Comparison of ENCODE assay signal across 13 cellular contexts in genomic region chr5:14996997-14997396, GRCh38.
DNase-seq lines count a peak whose midpoint lies in the region; ATAC-seq and TF ChIP-seq lines count a peak whose summit lies in the region.
"Had no signal": no experiment of that assay in that cellular context is flagged by ENCODE, and none has a peak within 500 bp of the region (broad histone marks: within the 10 kb centered on the region; RNA-seq: fewer than 3 reads in every experiment).

No MANE protein-coding gene starts in this region.

- no peak overlapping the region for H3K4me3 ChIP-seq in lower leg skin (ENCODE audit: low read depth, poor library complexity, severe bottlenecking)
- H3K4me3 ChIP-seq: uterus had no signal

- peak overlapping the region in 1 of 2 donors; percentile 30 for H3K4me3 Mint-ChIP-seq in CD14-positive monocyte
- H3K4me3 Mint-ChIP-seq: T-helper 1 cell treated with Interleukin-12 subunit alpha and Interleukin-12 subunit beta and Interleukin-4 antibody, amounts not matched to agents 30 μg/mL and 1 μg/mL, for 36 hours had no signal

- ATAC-seq in GM19351 (IDR thresholded peaks at IDR 0.05; ENCODE audit: unreplicated experiment) (peak; percentile 82), HG02852 (IDR thresholded peaks at IDR 0.05; ENCODE audit: unreplicated experiment) (peak; percentile 69), HG03571 (IDR thresholded peaks at IDR 0.05; ENCODE audit: unreplicated experiment) (peak; percentile 72), Right ventricle myocardium inferior (no peak)

- no peaks in the 10 kb centered on the region for H3K36me3 Mint-ChIP-seq in CD14-positive monocyte

- H3K9me3 Mint-ChIP-seq in CD14-positive monocyte = no peaks in the 10 kb centered on the region

- H3K27ac Mint-ChIP-seq in CD14-positive monocyte = peak overlapping the region in 6 of 7 donors; percentile 59 to 93 (median 88)
- H3K27ac Mint-ChIP-seq: progenitor cell of endocrine pancreas; T-helper 1 cell treated with Interleukin-12 subunit alpha and Interleukin-12 subunit beta and Interleukin-4 antibody, amounts not matched to agents 30 μg/mL and 1 μg/mL, for 36 hours had no signal

- TF ChIP-seq POLR2A in lower leg skin (IDR thresholded peaks at IDR 0.05) = no peak

- DNase-seq in CD14-positive monocyte (ENCODE audit: low spot score) (peak; percentile 50), lower leg skin (ENCODE audit: low spot score in 2 of 2) (no peak), NCI-H1048 (lab: John Stamatoyannopoulos, UW) (no peak), Right ventricle myocardium inferior (ENCODE audit: missing footprints) (no peak)
- DNase-seq in activated CD4-positive, alpha-beta T cell treated with anti-CD3 and anti-CD28 coated beads for 1 hour = no peak
- DNase-seq: caudate nucleus, NCI-H510A treated with DMSO at 0.1 percent for 48 hours, uterus had no signal

- no peak for TF ChIP-seq CTCF in CD14-positive monocyte (IDR thresholded peaks at IDR 0.05)
- TF ChIP-seq CTCF in lower leg skin (IDR thresholded peaks at IDR 0.05) = no peak

- 72 to 76% methylated on average over 3 of the region's 3 CpGs for WGBS in lower leg skin, 2 donors

- peaks cover 13 to 18% (median 15%) of the 10 kb centered on the region in 3 donors for H3K27me3 Mint-ChIP-seq in CD14-positive monocyte (ENCODE audit: low read depth in 3 of 3)
- H3K27me3 Mint-ChIP-seq: progenitor cell of endocrine pancreas had no signal

- peaks cover 56% of the 10 kb centered on the region for H3K4me1 Mint-ChIP-seq in CD14-positive monocyte

- intact Hi-C loops in CD14-positive monocyte (cut with micrococcal nuclease) = no loop called here
- intact Hi-C loops in lower leg skin (cut with DNase I; ENCODE audit: low total_unique reads) = no loop called here
- intact Hi-C loops in Right ventricle myocardium inferior (cut with DNase I) = no loop called here
